In the genomic region with DNA sequence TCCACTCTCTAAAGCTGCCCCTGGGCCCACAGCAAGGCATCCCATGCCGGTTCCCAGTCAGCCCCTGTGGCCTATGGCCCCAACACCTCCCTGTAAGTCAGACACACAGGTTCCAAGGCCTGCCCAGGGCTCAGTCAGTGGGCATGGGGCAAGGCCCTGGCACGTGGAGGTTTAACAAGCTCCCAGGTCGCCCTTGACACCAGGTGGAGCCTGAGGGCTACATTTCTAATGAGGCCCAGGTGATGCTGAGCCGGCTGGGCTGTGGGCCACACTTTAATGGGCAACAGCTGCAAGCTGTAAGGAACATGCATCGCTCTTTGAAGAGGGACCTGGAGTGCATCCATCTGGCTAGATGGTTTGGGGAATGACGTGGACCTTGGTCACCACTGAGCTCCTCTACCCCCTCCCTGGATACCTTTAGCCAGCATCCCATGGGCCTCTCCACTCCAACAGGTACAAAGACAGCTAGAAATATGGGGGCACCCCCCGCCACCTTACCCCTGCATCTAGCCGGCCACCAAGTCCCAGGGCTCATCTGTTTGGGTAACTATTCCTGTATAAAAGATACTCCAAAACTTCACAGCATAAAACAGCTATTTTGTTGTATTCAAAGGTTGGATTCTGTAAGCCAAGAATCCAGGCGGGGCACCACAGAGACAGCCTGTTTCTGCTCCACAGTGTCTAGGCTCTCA, we compare ENCODE assay signal across 10 cellular contexts.
DNase-seq lines count a peak whose midpoint lies in the region; ATAC-seq and TF ChIP-seq lines count a peak whose summit lies in the region.
"Had no signal": no experiment of that assay in that cellular context is flagged by ENCODE, and none has a peak within 500 bp of the region (broad histone marks: within the 10 kb centered on the region; RNA-seq: fewer than 3 reads in every experiment).

No MANE protein-coding gene starts in this region.

- in situ Hi-C loops in ACHN (cut with HindIII; ENCODE audit: low pct_ligation_motif_present, low pct_unique_long_range_greater_than_20kb, low sequenced_read_pairs) = no loop called here
- in situ Hi-C loops in G401 (cut with HindIII; ENCODE audit: low sequenced_read_pairs) = no loop called here

- BruUV-seq in PC-9 (replicated peaks; lab: Mats Ljungman, UMichigan) = no TSS peak

- intact Hi-C loops in PC-9 (cut with micrococcal nuclease; ENCODE audit: unreplicated experiment) = no loop called here

- POLR2A ChIA-PET in PC-9 (lab: Charles Lee; ENCODE audit: unreplicated experiment) = no interaction called here

- peaks cover 12% of the 10 kb centered on the region for H3K9me3 Mint-ChIP-seq in stimulated activated memory B cell treated with anti-CD40 and anti-IgM and Interleukin-4, amounts not matched to agents 10 μg/mL and 1 μg/mL and 100 μg/mL, for 72 hours

- no peak for ATAC-seq in stimulated activated memory B cell treated with anti-CD40 and anti-IgM and Interleukin-4, amounts not matched to agents 10 μg/mL and 1 μg/mL and 100 μg/mL, for 72 hours
- ATAC-seq in esophagus mucosa = no peak
- ATAC-seq: PC-3 had no signal

- no peaks in the 10 kb centered on the region for H3K36me3 ChIP-seq in PC-9 (ENCODE audit: low read depth)

- no peaks in the 10 kb centered on the region for H3K4me1 Mint-ChIP-seq in stimulated activated memory B cell treated with anti-CD40 and anti-IgM and Interleukin-4, amounts not matched to agents 10 μg/mL and 1 μg/mL and 100 μg/mL, for 72 hours

- H3K27ac ChIP-seq in PC-9 = no peak overlapping the region

- no peaks in the 10 kb centered on the region for H3K9me2 ChIP-seq in PC-9 (ENCODE audit: insufficient read depth)

- H3K27me3 ChIP-seq in PC-9 (ENCODE audit: insufficient read depth, low read depth) = no peaks in the 10 kb centered on the region

- H3K36me3 Mint-ChIP-seq in stimulated activated memory B cell treated with anti-CD40 and anti-IgM and Interleukin-4, amounts not matched to agents 10 μg/mL and 1 μg/mL and 100 μg/mL, for 72 hours = no peaks in the 10 kb centered on the region

- no peak overlapping the region for H3K4me3 ChIP-seq in epithelial cell of proximal tubule (ENCODE audit: low read depth, low read length)
- H3K4me3 ChIP-seq in PC-9 = no peak overlapping the region

- H3K4me2 ChIP-seq in PC-9 = no peak overlapping the region

- no peak overlapping the region for H3K27ac Mint-ChIP-seq in stimulated activated memory B cell treated with anti-CD40 and anti-IgM and Interleukin-4, amounts not matched to agents 10 μg/mL and 1 μg/mL and 100 μg/mL, for 72 hours

- DNase-seq in ACHN = peak; percentile 43
- peak; percentile 68 for DNase-seq in G401 (ENCODE audit: low spot score)
- DNase-seq in NCI-H345 (lab: John Stamatoyannopoulos, UW) = peak; percentile 47
- DNase-seq in epithelial cell of proximal tubule (ENCODE audit: low read depth) = no peak
- no peak for DNase-seq in PC-9
- DNase-seq in mucosa of gallbladder (ENCODE audit: low spot score) = no peak
- DNase-seq: activated CD4-positive, alpha-beta T cell treated with anti-CD3 and anti-CD28 coated beads for 1 hour; PC-3 had no signal

- no peaks in the 10 kb centered on the region for H3K4me1 ChIP-seq in PC-9 (replicated peaks; ENCODE audit: insufficient read depth)

- TF ChIP-seq CTCF in epithelial cell of proximal tubule (conservative IDR thresholded peaks at IDR 0.05; ENCODE audit: low read depth, low read length) (peak; percentile 10), PC-9 (conservative IDR thresholded peaks at IDR 0.05) (no peak)

- H3K9me3 ChIP-seq in PC-9 (ENCODE audit: insufficient read depth, low read depth) = no peaks in the 10 kb centered on the region

- H3F3A ChIP-seq in PC-9 (ENCODE audit: insufficient read depth, low read depth) = no peaks in the 10 kb centered on the region

- no peaks in the 10 kb centered on the region for H3K27me3 Mint-ChIP-seq in stimulated activated memory B cell treated with anti-CD40 and anti-IgM and Interleukin-4, amounts not matched to agents 10 μg/mL and 1 μg/mL and 100 μg/mL, for 72 hours

- no peaks in the 10 kb centered on the region for H3K79me2 ChIP-seq in PC-9 (ENCODE audit: low read depth)

- CTCF ChIA-PET in PC-9 (lab: Charles Lee) = interaction anchor here (1.3 kb wide), 1 partner anchor 93 kb away, joined by 5 read pairs; no protein-coding TSS in a partner anchor

- H3K4me3 Mint-ChIP-seq in stimulated activated memory B cell treated with anti-CD40 and anti-IgM and Interleukin-4, amounts not matched to agents 10 μg/mL and 1 μg/mL and 100 μg/mL, for 72 hours = no peak overlapping the region

- no peaks in the 10 kb centered on the region for H4K20me1 ChIP-seq in PC-9 (ENCODE audit: insufficient read depth)

- H2AFZ ChIP-seq in PC-9 = no peak overlapping the region

Comparison
In these comparisons a context has a peak if more than half of its experiments do, and no peak if none do; other contexts are left out.
1. DNase-seq: peak in ACHN (single experiment), G401 (single experiment) and NCI-H345 (single experiment); none in epithelial cell of proximal tubule (single experiment), PC-9 (0 of 2) and mucosa of gallbladder (single experiment).